Comparison of ENCODE assay signal across 8 cellular contexts in genomic region chr13:46552302-46552680, GRCh38. TPM values are rescaled to one million over a fixed set of nuclear protein-coding genes. Genes with fewer than 3 reads are reported as not detected.
DNase-seq lines count a peak whose midpoint lies in the region; ATAC-seq, FAIRE-seq and TF ChIP-seq lines count a peak whose summit lies in the region.

No MANE protein-coding gene starts in this region.

- H4K20me1 ChIP-seq in HepG2 (ENCODE audit: insufficient read depth, low read length): peaks cover 9% of the 10 kb centered on the region; the same call in 1 of the 2 replicates

- DNase-seq in activated T-cell treated with anti-CD3 and anti-CD28 coated beads, Interleukin-2, amount 50 U/mL, for 24 hours: no peak
- no peak for DNase-seq in activated T-cell treated with anti-CD3 and anti-CD28 coated beads, Interleukin-2, amount 50 U/mL, for 1 hour
- DNase-seq in HepG2 (ENCODE audit: low spot score): no peak
- peak in 1 of 2 donors; percentile 20 for DNase-seq in thyroid gland
- DNase-seq in SW 1271 (lab: John Stamatoyannopoulos, UW): no peak
- no peak for DNase-seq in amniotic stem cell (lab: John Stamatoyannopoulos, UW)

- peak overlapping the region; percentile 92 for H3K27ac Mint-ChIP-seq in activated T-cell treated with anti-CD3 and anti-CD28 coated beads, Interleukin-2, amount 50 U/mL, for 24 hours

- whole genome bisulfite sequencing in HepG2 (ENCODE audit: low lambda C conversion rate): under 1% methylated on average over 9 of the region's 12 CpGs
- 28 to 33% methylated on average over 12 of the region's 12 CpGs for WGBS in thyroid gland, 2 donors

- H3K27me3 Mint-ChIP-seq in activated T-cell treated with anti-CD3 and anti-CD28 coated beads, Interleukin-2, amount 50 U/mL, for 24 hours: no peaks in the 10 kb centered on the region

- TF ChIP-seq EP300 in HepG2 (IDR thresholded peaks at IDR 0.05; ENCODE audit: low read depth in 2 of 2, low read length in 2 of 2) (no peak), HepG2 (CRISPR knock-in tag; IDR thresholded peaks at IDR 0.05; ENCODE audit: borderline replicate concordance) (no peak)

- H3K9me3 ChIP-seq in HepG2 (ENCODE audit: low read length) (no peaks in the 10 kb centered on the region), thyroid gland (no peaks in the 10 kb centered on the region)

- H3K4me3 ChIP-seq in HepG2 (replicated peaks in 1 of 3; ENCODE audit: insufficient read depth in 1 of 3, low read depth in 2 of 3, low read length in 3 of 3) (peak overlapping the region; percentile 69 to 98 (median 79)), thyroid gland (replicated peaks in 1 of 3) (peak overlapping the region; percentile 14 to 82 (median 61))

- no peak overlapping the region for H2AFZ ChIP-seq in HepG2 (ENCODE audit: low read length)

- H3K9ac ChIP-seq in HepG2 (ENCODE audit: insufficient read depth, low read depth, low read length): peak overlapping the region; percentile 86

- H3K79me2 ChIP-seq in HepG2 (ENCODE audit: insufficient read depth, low read length): peaks cover 42% of the 10 kb centered on the region

- POLR2A ChIA-PET in HepG2 (lab: Yijun Ruan, JAX): no interaction called here

- H3K4me1 Mint-ChIP-seq in activated T-cell treated with anti-CD3 and anti-CD28 coated beads, Interleukin-2, amount 50 U/mL, for 24 hours (ENCODE audit: low read depth): peaks cover 45% of the 10 kb centered on the region

- ATAC-seq in HepG2: peak; percentile 22
- ATAC-seq in GM19351 (IDR thresholded peaks at IDR 0.05; ENCODE audit: unreplicated experiment): no peak

- no peak for TF ChIP-seq RAD21 in HepG2 (CRISPR knock-in tag; IDR thresholded peaks at IDR 0.05)

- TF ChIP-seq CTCF in HepG2 (CRISPR knock-in tag; IDR thresholded peaks at IDR 0.05) (no peak), thyroid gland (IDR thresholded peaks at IDR 0.05) (no peak)

- H3K27me3 ChIP-seq in HepG2 (ENCODE audit: control insufficient read depth in 1 of 2, insufficient read depth in 2 of 2, low read length in 2 of 2) (no peaks in the 10 kb centered on the region; a peak in 1 of 5 replicates), thyroid gland (no peaks in the 10 kb centered on the region)

- intact Hi-C loops in HepG2 (cut with micrococcal nuclease; ENCODE audit: unreplicated experiment): loop anchor here (5.0 to 10.0 kb wide), 2 partner anchors 133 to 245 kb away; partner anchors contain the start of gene ESD
- intact Hi-C loops in thyroid gland (cut with DNase I): no loop called here

- no peak for FAIRE-seq in HepG2 (lab: Jason Lieb, UNC)

- BruUV-seq in HepG2 (replicated peaks; lab: Mats Ljungman, UMichigan): no TSS peak

- H3K36me3 Mint-ChIP-seq in activated T-cell treated with anti-CD3 and anti-CD28 coated beads, Interleukin-2, amount 50 U/mL, for 24 hours (ENCODE audit: low read depth): peaks cover 12% of the 10 kb centered on the region

- H3K36me3 ChIP-seq in HepG2 (replicated peaks in 1 of 2; ENCODE audit: control insufficient read depth in 1 of 2, insufficient read depth in 2 of 2, low read length in 2 of 2): no peaks in the 10 kb centered on the region
- H3K36me3 ChIP-seq in thyroid gland: no peaks in the 10 kb centered on the region

- H3K4me3 Mint-ChIP-seq in activated T-cell treated with anti-CD3 and anti-CD28 coated beads, Interleukin-2, amount 50 U/mL, for 24 hours: peak overlapping the region; percentile 92

- peak overlapping the region; percentile 76 for H3K27ac ChIP-seq in angular gyrus (ENCODE audit: low read depth, low read length)
- no peak overlapping the region for H3K27ac ChIP-seq in HepG2 (ENCODE audit: extremely low read length, insufficient read depth, low read length)
- peak overlapping the region in 1 of 3 donors; percentile 86 for H3K27ac ChIP-seq in thyroid gland

- H3K9me3 Mint-ChIP-seq in activated T-cell treated with anti-CD3 and anti-CD28 coated beads, Interleukin-2, amount 50 U/mL, for 24 hours: no peaks in the 10 kb centered on the region

- TF ChIP-seq POLR2A in HepG2 (IDR thresholded peaks at IDR 0.05; ENCODE audit: insufficient read depth in 1 of 2, low read depth in 2 of 2, low read length in 2 of 2) (no peak), thyroid gland (IDR thresholded peaks at IDR 0.05) (no peak)

- peak overlapping the region; percentile 97 for H3K4me2 ChIP-seq in HepG2 (ENCODE audit: low read depth, low read length)

- H3K4me1 ChIP-seq in HepG2 (ENCODE audit: insufficient read depth, low read length): peaks cover 34% of the 10 kb centered on the region
- H3K4me1 ChIP-seq in thyroid gland: peaks cover 7 to 13% of the 10 kb centered on the region in 2 donors

- CTCF ChIA-PET in HepG2 (lab: Yijun Ruan, JAX; ENCODE audit: low intra/inter-chr PET ratio, low total read pairs): interaction anchor here (1.6 to 3.3 kb wide), 2 partner anchors 60 to 169 kb away, joined by 3 to 63 read pairs; no protein-coding TSS in a partner anchor

- in situ Hi-C loops in HepG2 (cut with HindIII; ENCODE audit: extremely low pct_ligation_motif_present, low pct_unique_long_range_greater_than_20kb): loop anchor here (5.0 kb wide), 1 partner anchor 170 kb away; no protein-coding TSS in a partner anchor

RNA-seq across cellular contexts. Expression of gene LRCH1, which starts 0.7 kb away (rescaled TPM):
- 4.1 and 6.6 TPM in 2 replicates for total RNA-seq in HepG2 (2016; rRNA removed; fragmentation: Illumina TruSeq; extraction: Trizol)
- 2.2 and 2.4 TPM in 2 replicates for total RNA-seq in HepG2 (2016; cell fraction: cytosol; rRNA removed; fragmentation: Illumina TruSeq; extraction: Trizol; ENCODE audit: low read depth)
- total RNA-seq in HepG2 (2016; cell fraction: insoluble cytoplasmic fraction; rRNA removed; fragmentation: Illumina TruSeq; extraction: Trizol): 4.2 and 6.0 TPM in 2 replicates
- total RNA-seq in HepG2 (2016; cell fraction: membrane; rRNA removed; fragmentation: Illumina TruSeq; extraction: Trizol): 3.5 and 3.9 TPM in 2 replicates
- 10.2 and 12.6 TPM in 2 replicates for total RNA-seq in HepG2 (2016; cell fraction: nucleus; rRNA removed; fragmentation: Illumina TruSeq; extraction: Trizol)
- 9.2 and 12.6 TPM in 2 replicates for polyA plus RNA-seq in HepG2 (2011; rRNA removed)
- polyA plus RNA-seq in HepG2 (2011; cell fraction: cytosol; rRNA removed): 4.7 and 5.6 TPM in 2 replicates
- polyA plus RNA-seq in HepG2 (2011; cell fraction: nucleus; rRNA removed): 9.3 and 10.3 TPM in 2 replicates
- polyA plus RNA-seq in HepG2 (2012): 7.8 and 9.2 TPM in 2 replicates
- 0.29 and 0.41 TPM in 2 replicates for polyA plus RNA-seq in HepG2 (2016; cell fraction: cytosol; fragmentation: Illumina TruSeq; extraction: Trizol; ENCODE audit: low read depth)
- 6.5 and 7.8 TPM in 2 replicates for polyA plus RNA-seq in HepG2 (2016; cell fraction: insoluble cytoplasmic fraction; fragmentation: Illumina TruSeq; extraction: Trizol; ENCODE audit: low read depth)
- 1.3 and 1.7 TPM in 2 replicates for polyA plus RNA-seq in HepG2 (2016; cell fraction: membrane; fragmentation: Illumina TruSeq; extraction: Trizol; ENCODE audit: low read depth)
- 9.3 TPM in 2 replicates for polyA plus RNA-seq in HepG2 (2016; cell fraction: nucleus; fragmentation: Illumina TruSeq; extraction: Trizol; ENCODE audit: insufficient read depth, low read depth)
- 10.6 and 13.7 TPM in 2 replicates for polyA minus RNA-seq in HepG2 (2011; rRNA and poly(A)+ RNA removed; ENCODE audit: low replicate concordance)
- polyA minus RNA-seq in HepG2 (2011; cell fraction: cytosol; rRNA and poly(A)+ RNA removed): 8.0 and 9.5 TPM in 2 replicates
- 54.5 and 56.4 TPM in 2 replicates for polyA minus RNA-seq in HepG2 (2011; cell fraction: nucleus; rRNA and poly(A)+ RNA removed)
- total RNA-seq in thyroid gland: 10 to 100 TPM; 13.5 to 19.3 (median 15.9) TPM
